Comparison of ENCODE assay signal across 19 cellular contexts in the genomic region with DNA sequence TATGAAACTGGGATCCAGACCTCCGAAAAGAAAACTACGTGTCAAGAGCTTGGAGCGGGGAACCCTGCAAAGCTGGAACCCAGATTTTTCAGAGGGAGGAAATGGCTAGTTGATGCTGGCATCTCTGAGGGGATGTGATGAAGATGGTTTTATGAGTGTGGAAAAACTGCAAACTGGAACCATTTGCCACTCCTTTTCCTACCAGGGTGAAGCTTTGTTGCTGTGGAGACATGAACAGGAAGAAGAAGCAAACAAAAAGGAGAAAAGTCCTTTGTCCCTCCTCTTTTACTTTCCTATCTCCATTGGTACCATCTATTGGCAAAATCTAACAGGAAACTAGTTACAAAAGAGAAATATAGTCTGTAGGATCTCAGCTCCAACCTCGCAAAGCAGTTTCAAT. TPM values are rescaled to one million over a fixed set of nuclear protein-coding genes. Genes with fewer than 3 reads are reported as not detected.
DNase-seq lines count a peak whose midpoint lies in the region; ATAC-seq and TF ChIP-seq lines count a peak whose summit lies in the region.
"Had no signal": no experiment of that assay in that cellular context is flagged by ENCODE, and none has a peak within 500 bp of the region (broad histone marks: within the 10 kb centered on the region; RNA-seq: fewer than 3 reads in every experiment).

No MANE protein-coding gene starts in this region.

- no peaks in the 10 kb centered on the region for H3K27me3 Mint-ChIP-seq in CD8-positive, alpha-beta memory T cell
- H3K27me3 Mint-ChIP-seq in endodermal cell (ENCODE audit: insufficient read depth) (no peaks in the 10 kb centered on the region), natural killer cell (ENCODE audit: low read depth in 2 of 2) (no peaks in the 10 kb centered on the region)

- no peak overlapping the region for H3K27ac ChIP-seq in CD8-positive, alpha-beta memory T cell (ENCODE audit: low read depth, low read length)
- H3K27ac ChIP-seq in endodermal cell (ENCODE audit: low read depth, low read length) = no peak overlapping the region
- H3K27ac ChIP-seq in aorta (ENCODE audit: low read depth in 1 of 2, low read length in 2 of 2) = no peak overlapping the region
- H3K27ac ChIP-seq: coronary artery, epithelial cell of prostate, gastrocnemius medialis, right lobe of liver, SJSA1, thyroid gland had no signal

- H3K36me3 Mint-ChIP-seq in CD8-positive, alpha-beta memory T cell = peaks cover 0 to 11% (median 3%) of the 10 kb centered on the region in 3 donors
- H3K36me3 Mint-ChIP-seq in endodermal cell (ENCODE audit: low read depth) (no peaks in the 10 kb centered on the region), natural killer cell (no peaks in the 10 kb centered on the region)

- no peak for TF ChIP-seq CTCF in endodermal cell (conservative IDR thresholded peaks at IDR 0.05)
- TF ChIP-seq CTCF in natural killer cell (IDR thresholded peaks at IDR 0.05) = no peak

- H3K9me3 Mint-ChIP-seq in CD8-positive, alpha-beta memory T cell = no peaks in the 10 kb centered on the region
- H3K9me3 Mint-ChIP-seq in endodermal cell = no peaks in the 10 kb centered on the region
- H3K9me3 Mint-ChIP-seq in natural killer cell = no peaks in the 10 kb centered on the region
- H3K9me3 Mint-ChIP-seq: activated T-cell treated with anti-CD3 and anti-CD28 coated beads, Interleukin-2, amount 50 U/mL, for 4 hours had no signal

- CTCF ChIA-PET in CD8-positive, alpha-beta memory T cell (lab: Charles Lee) = no interaction called here

- peaks cover 78% of the 10 kb centered on the region for H3K4me1 ChIP-seq in CD8-positive, alpha-beta memory T cell (ENCODE audit: insufficient read depth, low read length)
- H3K4me1 ChIP-seq in endodermal cell (ENCODE audit: control insufficient read depth, insufficient read depth, low read length) (peaks cover 9% of the 10 kb centered on the region), aorta (ENCODE audit: control insufficient read depth in 1 of 2, insufficient read depth in 2 of 2, low read length in 2 of 2) (no peaks in the 10 kb centered on the region)
- H3K4me1 ChIP-seq: SJSA1 had no signal

- H3K4me3 Mint-ChIP-seq in CD8-positive, alpha-beta memory T cell = peak overlapping the region in 4 of 7 donors; percentile 13 to 69 (median 23)
- H3K4me3 Mint-ChIP-seq in endodermal cell (no peak overlapping the region), natural killer cell (no peak overlapping the region)
- H3K4me3 Mint-ChIP-seq: activated CD8-positive, alpha-beta T cell treated with anti-CD3 and anti-CD28 coated beads, Interleukin-2, amount 10 ng/mL, durations not matched to agents 7 days and 5 days; activated T-cell treated with anti-CD3 and anti-CD28 coated beads, Interleukin-2, amount 50 U/mL, for 4 hours had no signal

- no peak overlapping the region for H3K9ac ChIP-seq in endodermal cell (ENCODE audit: extremely low read depth, low read length, poor library complexity, severe bottlenecking)

- no peak for ATAC-seq in natural killer cell
- ATAC-seq in HG03571 (IDR thresholded peaks at IDR 0.05; ENCODE audit: unreplicated experiment) = no peak
- ATAC-seq in aorta (ENCODE audit: low FRiP score) = no peak
- no peak for ATAC-seq in HG03095 (IDR thresholded peaks at IDR 0.05; ENCODE audit: unreplicated experiment)
- ATAC-seq: activated naive CD4-positive, alpha-beta T cell treated with anti-CD3 and anti-CD28 coated beads, Interleukin-2, amount 50 U/mL, for 72 hours; activated T-cell treated with anti-CD3 and anti-CD28 coated beads, Interleukin-2, amount 50 U/mL, for 4 hours; gastrocnemius medialis had no signal

- DNase-seq in CD8-positive, alpha-beta memory T cell = no peak
- DNase-seq in HT-29 (ENCODE audit: low spot score) (peak; percentile 16), endodermal cell (no peak), natural killer cell (no peak), aorta (no peak)
- DNase-seq: activated CD8-positive, alpha-beta T cell treated with anti-CD3 and anti-CD28 coated beads, Interleukin-2, amount 10 ng/mL, durations not matched to agents 7 days and 5 days; activated T-cell treated with anti-CD3 and anti-CD28 coated beads, Interleukin-2, amount 50 U/mL, for 4 hours; gastrocnemius medialis; left cardiac atrium; NCI-H2171; OCI-M1; right lobe of liver; thyroid gland had no signal

- H3K27ac Mint-ChIP-seq in CD8-positive, alpha-beta memory T cell = peak overlapping the region in 1 of 8 donors; percentile 2
- H3K27ac Mint-ChIP-seq in endodermal cell (peak overlapping the region; percentile 17), natural killer cell (peak overlapping the region; percentile 54 to 81)
- H3K27ac Mint-ChIP-seq: activated CD8-positive, alpha-beta T cell treated with anti-CD3 and anti-CD28 coated beads, Interleukin-2, amount 10 ng/mL, durations not matched to agents 7 days and 5 days had no signal

- peaks cover 69 to 89% (median 88%) of the 10 kb centered on the region in 3 donors for H3K4me1 Mint-ChIP-seq in CD8-positive, alpha-beta memory T cell
- H3K4me1 Mint-ChIP-seq in endodermal cell (peaks cover 26% of the 10 kb centered on the region), natural killer cell (peaks cover 63 to 70% of the 10 kb centered on the region in 2 donors)

- no peak overlapping the region for H3K4me3 ChIP-seq in CD8-positive, alpha-beta memory T cell (ENCODE audit: low read length)
- H3K4me3 ChIP-seq in endodermal cell (ENCODE audit: low read length) (no peak overlapping the region), aorta (ENCODE audit: low read length in 2 of 2) (no peak overlapping the region)
- H3K4me3 ChIP-seq: coronary artery, gastrocnemius medialis, right lobe of liver, SJSA1, thyroid gland had no signal

- intact Hi-C loops in natural killer cell (cut with micrococcal nuclease) = no loop called here
- intact Hi-C loops in aorta (cut with DNase I) = no loop called here

- POLR2A ChIA-PET in CD8-positive, alpha-beta memory T cell (lab: Charles Lee) = no interaction called here

- no peaks in the 10 kb centered on the region for H3K36me3 ChIP-seq in CD8-positive, alpha-beta memory T cell (ENCODE audit: insufficient read depth, low read length)
- H3K36me3 ChIP-seq in endodermal cell (ENCODE audit: control insufficient read depth, insufficient read depth, low read length) (no peaks in the 10 kb centered on the region), aorta (ENCODE audit: control insufficient read depth in 1 of 2, insufficient read depth in 2 of 2, low read length in 1 of 2) (no peaks in the 10 kb centered on the region)
- H3K36me3 ChIP-seq: gastrocnemius medialis, right lobe of liver, thyroid gland had no signal

- H3K9me3 ChIP-seq in CD8-positive, alpha-beta memory T cell (ENCODE audit: low read length) = no peaks in the 10 kb centered on the region
- H3K9me3 ChIP-seq in endodermal cell (ENCODE audit: control insufficient read depth, low read length) = no peaks in the 10 kb centered on the region
- H3K9me3 ChIP-seq in aorta (ENCODE audit: control insufficient read depth, low read length) = no peaks in the 10 kb centered on the region
- H3K9me3 ChIP-seq: gastrocnemius medialis, right lobe of liver, SJSA1, thyroid gland had no signal

- H3K27me3 ChIP-seq in CD8-positive, alpha-beta memory T cell (ENCODE audit: insufficient read depth, low read length, poor library complexity, severe bottlenecking) = no peaks in the 10 kb centered on the region
- H3K27me3 ChIP-seq in endodermal cell (ENCODE audit: control insufficient read depth, insufficient read depth, low read length, poor library complexity, severe bottlenecking) = no peaks in the 10 kb centered on the region
- no peaks in the 10 kb centered on the region for H3K27me3 ChIP-seq in aorta (ENCODE audit: control insufficient read depth in 1 of 2, insufficient read depth in 2 of 2, low read length in 1 of 2)
- H3K27me3 ChIP-seq: gastrocnemius medialis, right lobe of liver, SJSA1, thyroid gland had no signal

- WGBS in endodermal cell (ENCODE audit: insufficient coverage in 1 of 2, insufficient read length in 1 of 2), 2 experiments = 95 to 100% methylated on average over 3 of the region's 4 CpGs
- 93 to 94% methylated on average over 4 of the region's 4 CpGs for WGBS in aorta, 2 donors

RNA-seq across cellular contexts. Expression of a gene that starts 39.2 kb away (rescaled TPM):
- 10 to 100 TPM; 34.6 to 36.0 TPM for total RNA-seq in CD8-positive, alpha-beta memory T cell
- polyA plus RNA-seq in CD8-positive, alpha-beta memory T cell = 40.0 TPM
- 7.1 and 9.2 TPM in 2 replicates for total RNA-seq in HT-29 (2014; rRNA removed; shearing (Covaris generic))
- 10 to 100 TPM; 36.2 to 39.9 TPM for total RNA-seq in endodermal cell
- polyA plus RNA-seq in endodermal cell (2013, experiment 1 of 2) = 33.3 TPM
- 34.4 TPM for polyA plus RNA-seq in endodermal cell (2013, experiment 2 of 2)
- 100 to 1,000 TPM; 199 to 234 (median 232) TPM for total RNA-seq in natural killer cell
- 10 to 100 TPM; 41.5 to 69.7 TPM for total RNA-seq in aorta
- polyA plus RNA-seq in aorta = 10 to 100 TPM in 1 of 2 donors, 1 to 10 TPM in 1; 5.3 to 13.9 TPM

Comparison
In these comparisons a context has a peak if more than half of its experiments do, and no peak if none do; other contexts are left out.
1. H3K4me3 Mint-ChIP-seq: peak in CD8-positive, alpha-beta memory T cell (4 of 7); none in endodermal cell (single experiment) and natural killer cell (single experiment).